36 cellular contexts compared by ENCODE assay signal in the genomic region with DNA sequence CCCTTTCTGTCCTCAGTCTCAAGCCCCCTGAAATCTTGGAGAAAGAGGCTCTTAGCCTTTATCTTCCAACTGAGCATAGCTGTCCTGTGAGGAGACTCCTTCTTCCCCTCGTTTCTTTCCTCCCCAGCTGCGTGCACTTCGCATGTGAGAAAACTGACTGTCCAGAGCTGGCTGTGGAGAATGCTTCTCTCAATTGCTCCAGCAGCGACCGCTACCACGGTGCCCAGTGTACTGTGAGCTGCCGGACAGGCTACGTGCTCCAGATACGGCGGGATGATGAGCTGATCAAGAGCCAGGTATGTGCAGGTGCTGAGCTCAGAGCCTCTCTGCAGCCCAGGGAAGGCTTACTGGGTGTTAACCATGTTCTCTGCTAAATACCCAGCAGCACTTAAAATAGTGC.
"Had no signal": no experiment of that assay in that cellular context is flagged by ENCODE, and none has a peak within 500 bp of the region (broad histone marks: within the 10 kb centered on the region; RNA-seq: fewer than 3 reads in every experiment).

No MANE protein-coding gene starts in this region.

- H3K4me1 Mint-ChIP-seq: activated B cell treated with CpG ODN at 0.5 μM for 24 hours; activated CD4-positive, alpha-beta T cell treated with anti-CD3 and anti-CD28 coated beads, Interleukin-2, amount 10 ng/mL, durations not matched to agents 24 days and 14 days; activated naive CD8-positive, alpha-beta T cell treated with anti-CD3 and anti-CD28 coated beads for 36 hours; activated T-helper 17 cell treated with anti-CD3 and anti-CD28 coated beads, Interleukin-2, amount 50 U/mL, for 72 hours had no signal

- H3K27ac Mint-ChIP-seq: activated B cell treated with CpG ODN at 0.5 μM for 24 hours; activated CD4-positive, alpha-beta memory T cell treated with anti-CD3 and anti-CD28 coated beads for 36 hours; activated CD4-positive, alpha-beta T cell treated with anti-CD3 and anti-CD28 coated beads, Interleukin-2, amount 10 ng/mL, durations not matched to agents 24 days and 14 days; activated CD8-positive, alpha-beta T cell treated with anti-CD3 and anti-CD28 coated beads for 36 hours; activated naive CD4-positive, alpha-beta T cell treated with anti-CD3 and anti-CD28 coated beads for 36 hours; activated naive CD4-positive, alpha-beta T cell treated with anti-CD3 and anti-CD28 coated beads, Interleukin-2, amount 50 U/mL, for 72 hours; activated naive CD8-positive, alpha-beta T cell treated with anti-CD3 and anti-CD28 coated beads for 36 hours; activated T-cell treated with anti-CD3 and anti-CD28 coated beads, Interleukin-2, amount 50 U/mL, for 72 hours; activated T-helper 1 cell treated with anti-CD3 and anti-CD28 coated beads, Interleukin-12 subunit alpha, Interleukin-12 subunit beta, Interleukin-2, Interleukin-4 antibody, amounts not matched to agents 30 ng/mL and 10 ng/mL and 1 ng/mL, durations not matched to agents 14 hours and 24 hours and 36 hours; activated T-helper 17 cell treated with anti-CD3 and anti-CD28 coated beads, Interleukin-2, amount 50 U/mL, for 72 hours; T-helper 1 cell treated with Interleukin-12 subunit alpha and Interleukin-12 subunit beta and Interleukin-4 antibody, amounts not matched to agents 30 μg/mL and 1 μg/mL, for 36 hours; T-helper 2 cell treated with Interferon-gamma antibody and Interleukin-4, amounts not matched to agents 5 μg/mL and 100 μg/mL, for 36 hours had no signal

- H3K27me3 ChIP-seq: adrenal gland, body of pancreas, brain microvascular endothelial cell, breast epithelium had no signal

- ATAC-seq: activated CD8-positive, alpha-beta T cell treated with anti-CD3 and anti-CD28 coated beads for 36 hours; activated naive CD4-positive, alpha-beta T cell treated with anti-CD3 and anti-CD28 coated beads, Interleukin-2, amount 50 U/mL, for 72 hours; activated T-cell treated with anti-CD3 and anti-CD28 coated beads, Interleukin-2, amount 50 U/mL, for 4 hours; activated T-cell treated with anti-CD3 and anti-CD28 coated beads, Interleukin-2, amount 50 U/mL, for 72 hours; activated T-helper 17 cell treated with anti-CD3 and anti-CD28 coated beads, Interleukin-2, amount 50 U/mL, for 72 hours; body of pancreas had no signal

- H3K4me3 ChIP-seq: adrenal gland, body of pancreas, breast epithelium had no signal

- DNase-seq: activated B cell treated with CpG ODN at 0.5 μM for 24 hours; activated CD4-positive, alpha-beta memory T cell treated with anti-CD3 and anti-CD28 coated beads for 36 hours; activated CD4-positive, alpha-beta T cell treated with anti-CD3 and anti-CD28 coated beads for 1 hour; activated CD4-positive, alpha-beta T cell treated with anti-CD3 and anti-CD28 coated beads for 4 hours; activated CD4-positive, alpha-beta T cell treated with anti-CD3 and anti-CD28 coated beads, Interleukin-2, amount 10 ng/mL, durations not matched to agents 24 days and 14 days; activated CD4-positive, alpha-beta T cell treated with anti-CD3 and anti-CD28 coated beads, Interleukin-2, amount 50 U/mL, for 1 hour; activated CD4-positive, alpha-beta T cell treated with anti-CD3 and anti-CD28 coated beads, Interleukin-2, amount 50 U/mL, for 4 hours; activated CD8-positive, alpha-beta memory T cell treated with anti-CD3 and anti-CD28 coated beads, Interleukin-2, amount 50 U/mL, for 4 hours; activated CD8-positive, alpha-beta T cell treated with anti-CD3 and anti-CD28 coated beads for 36 hours; activated effector memory CD4-positive, alpha-beta T cell treated with anti-CD3 and anti-CD28 coated beads, Interleukin-2, amount 50 U/mL, for 16 hours; activated gamma-delta T cell treated with Interleukin-2 at 50 U/mL for 16 hours; activated naive CD4-positive, alpha-beta T cell; activated naive CD4-positive, alpha-beta T cell treated with anti-CD3 and anti-CD28 coated beads for 36 hours; activated naive CD4-positive, alpha-beta T cell treated with anti-CD3 and anti-CD28 coated beads, Interleukin-2, amount 50 U/mL, for 16 hours; activated naive CD8-positive, alpha-beta T cell treated with anti-CD3 and anti-CD28 coated beads for 36 hours; activated T-cell treated with anti-CD3 and anti-CD28 coated beads for 4 hours; activated T-cell treated with anti-CD3 and anti-CD28 coated beads, Interleukin-2, amount 50 U/mL, for 1 hour; activated T-cell treated with anti-CD3 and anti-CD28 coated beads, Interleukin-2, amount 50 U/mL, for 4 hours; activated T-cell treated with anti-CD3 and anti-CD28 coated beads, Interleukin-2, amount 50 U/mL, for 72 hours; adrenal gland; amniotic stem cell; aorta; body of pancreas; brain microvascular endothelial cell; central memory CD4-positive, alpha-beta T cell; SW 1271; T-helper 1 cell; T-helper 2 cell; T-helper 9 cell had no signal

- H3K27ac ChIP-seq: adrenal gland, body of pancreas, brain microvascular endothelial cell, breast epithelium, VCaP had no signal

- H3K36me3 Mint-ChIP-seq: activated CD4-positive, alpha-beta memory T cell treated with anti-CD3 and anti-CD28 coated beads for 36 hours; activated naive CD4-positive, alpha-beta T cell treated with anti-CD3 and anti-CD28 coated beads, Interleukin-2, amount 50 U/mL, for 72 hours; activated naive CD8-positive, alpha-beta T cell treated with anti-CD3 and anti-CD28 coated beads for 36 hours had no signal

- H3K4me1 ChIP-seq: adrenal gland, body of pancreas, breast epithelium had no signal

- H3K9me3 Mint-ChIP-seq: activated B cell treated with CpG ODN at 0.5 μM for 24 hours; activated CD4-positive, alpha-beta memory T cell treated with anti-CD3 and anti-CD28 coated beads for 36 hours; activated CD4-positive, alpha-beta T cell treated with anti-CD3 and anti-CD28 coated beads, Interleukin-2, amount 10 ng/mL, durations not matched to agents 24 days and 14 days; activated CD8-positive, alpha-beta T cell treated with anti-CD3 and anti-CD28 coated beads for 36 hours; activated naive CD4-positive, alpha-beta T cell treated with anti-CD3 and anti-CD28 coated beads for 36 hours; activated naive CD8-positive, alpha-beta T cell treated with anti-CD3 and anti-CD28 coated beads for 36 hours; activated T-cell treated with anti-CD3 and anti-CD28 coated beads, Interleukin-2, amount 50 U/mL, for 4 hours; activated T-helper 1 cell treated with anti-CD3 and anti-CD28 coated beads, Interleukin-12 subunit alpha, Interleukin-12 subunit beta, Interleukin-2, Interleukin-4 antibody, amounts not matched to agents 30 ng/mL and 10 ng/mL and 1 ng/mL, durations not matched to agents 14 hours and 24 hours and 36 hours; T-helper 1 cell treated with Interleukin-12 subunit alpha and Interleukin-12 subunit beta and Interleukin-4 antibody, amounts not matched to agents 30 μg/mL and 1 μg/mL, for 36 hours; T-helper 2 cell treated with Interferon-gamma antibody and Interleukin-4, amounts not matched to agents 5 μg/mL and 100 μg/mL, for 36 hours had no signal

- H3K9me3 ChIP-seq: adrenal gland, body of pancreas, breast epithelium had no signal

- H3K4me3 Mint-ChIP-seq: activated B cell treated with CpG ODN at 0.5 μM for 24 hours; activated CD4-positive, alpha-beta memory T cell treated with anti-CD3 and anti-CD28 coated beads for 36 hours; activated CD4-positive, alpha-beta T cell treated with anti-CD3 and anti-CD28 coated beads, Interleukin-2, amount 10 ng/mL, durations not matched to agents 24 days and 14 days; activated CD8-positive, alpha-beta T cell treated with anti-CD3 and anti-CD28 coated beads for 36 hours; activated naive CD4-positive, alpha-beta T cell treated with anti-CD3 and anti-CD28 coated beads for 36 hours; activated naive CD8-positive, alpha-beta T cell treated with anti-CD3 and anti-CD28 coated beads for 36 hours; activated T-cell treated with anti-CD3 and anti-CD28 coated beads, Interleukin-2, amount 50 U/mL, for 4 hours; activated T-cell treated with anti-CD3 and anti-CD28 coated beads, Interleukin-2, amount 50 U/mL, for 72 hours; activated T-helper 1 cell treated with anti-CD3 and anti-CD28 coated beads, Interleukin-12 subunit alpha, Interleukin-12 subunit beta, Interleukin-2, Interleukin-4 antibody, amounts not matched to agents 30 ng/mL and 10 ng/mL and 1 ng/mL, durations not matched to agents 14 hours and 24 hours and 36 hours; activated T-helper 17 cell treated with anti-CD3 and anti-CD28 coated beads, Interleukin-2, amount 50 U/mL, for 72 hours; T-helper 1 cell treated with Interleukin-12 subunit alpha and Interleukin-12 subunit beta and Interleukin-4 antibody, amounts not matched to agents 30 μg/mL and 1 μg/mL, for 36 hours; T-helper 2 cell treated with Interferon-gamma antibody and Interleukin-4, amounts not matched to agents 5 μg/mL and 100 μg/mL, for 36 hours had no signal

- H3K36me3 ChIP-seq: adrenal gland, breast epithelium had no signal
